In genomic region chr3:23612296-23612891, GRCh38 we compare ENCODE assay signal across 10 cellular contexts.
A peak's percentile ranks its signal among the peaks of the same experiment; 100 is the strongest.
DNase-seq lines count a peak whose midpoint lies in the region; ATAC-seq and TF ChIP-seq lines count a peak whose summit lies in the region.
"Had no signal": no experiment of that assay in that cellular context is flagged by ENCODE, and none has a peak within 500 bp of the region (broad histone marks: within the 10 kb centered on the region; RNA-seq: fewer than 3 reads in every experiment).

No MANE protein-coding gene starts in this region.

- intact Hi-C loops in IMR-90 (cut with micrococcal nuclease) = loop anchor here (5.0 kb wide), 1 partner anchor 430 kb away; no protein-coding TSS in a partner anchor

- peaks cover 3% of the 10 kb centered on the region for H3K9me3 Mint-ChIP-seq in type B pancreatic cell
- H3K9me3 Mint-ChIP-seq: central memory CD8-positive, alpha-beta T cell had no signal

- H3K4me3 ChIP-seq in IMR-90 (ENCODE audit: insufficient read depth, low read depth, low read length) = no peak overlapping the region
- H3K4me3 ChIP-seq in choroid plexus epithelial cell (ENCODE audit: low read depth, low read length) = no peak overlapping the region
- H3K4me3 ChIP-seq in mesenchymal stem cell (ENCODE audit: insufficient read depth in 1 of 2, low read depth in 1 of 2, low read length in 2 of 2) = peak overlapping the region in 1 of 2 experiments; percentile 39
- H3K4me3 ChIP-seq in MM.1S (ENCODE audit: low read length) = no peak overlapping the region

- peak overlapping the region; percentile 49; the same call in 2 of the 3 replicates for H2BK15ac ChIP-seq in IMR-90 (ENCODE audit: low read depth, low read length)
- no peak overlapping the region for H2BK15ac ChIP-seq in mesenchymal stem cell (ENCODE audit: low read depth, poor library complexity, severe bottlenecking)

- BruUV-seq in IMR-90 (replicated peaks; lab: Mats Ljungman, UMichigan) = no TSS peak

- H2AK9ac ChIP-seq in IMR-90 (replicated peaks; ENCODE audit: low read depth, low read length, poor library complexity) = peak overlapping the region; percentile 71

- H2AK5ac ChIP-seq in IMR-90 (ENCODE audit: low read depth, low read length) = peak overlapping the region; percentile 27; the same call in 1 of the 2 replicates
- no peak overlapping the region for H2AK5ac ChIP-seq in mesenchymal stem cell (ENCODE audit: low read length, severe bottlenecking)

- no peak for TF ChIP-seq CTCF in IMR-90 (conservative IDR thresholded peaks at IDR 0.05; ENCODE audit: low read depth, low read length)
- no peak for TF ChIP-seq CTCF in choroid plexus epithelial cell (conservative IDR thresholded peaks at IDR 0.05; ENCODE audit: low read depth, low read length)
- no peak for TF ChIP-seq CTCF in type B pancreatic cell (conservative IDR thresholded peaks at IDR 0.05)
- no peak for TF ChIP-seq CTCF in MM.1S (IDR thresholded peaks at IDR 0.05; ENCODE audit: low read length)

- H3K79me1 ChIP-seq in IMR-90 (ENCODE audit: low read depth in 1 of 2, low read length in 2 of 2) (no peaks in the 10 kb centered on the region), mesenchymal stem cell (replicated peaks; ENCODE audit: low read length, poor library complexity, severe bottlenecking) (no peaks in the 10 kb centered on the region)

- peaks cover 13% of the 10 kb centered on the region for H3K27me3 Mint-ChIP-seq in type B pancreatic cell

- peak overlapping the region; percentile 81 for H4K91ac ChIP-seq in IMR-90 (ENCODE audit: insufficient read depth, low read depth, low read length)
- H4K91ac ChIP-seq in mesenchymal stem cell (ENCODE audit: low read length) = no peak overlapping the region

- H3K18ac ChIP-seq in IMR-90 (ENCODE audit: low read depth, low read length) (peak overlapping the region; percentile 76; the same call in 1 of the 2 replicates), mesenchymal stem cell (ENCODE audit: low read depth in 1 of 2, low read length in 2 of 2) (no peak overlapping the region)

- no peaks in the 10 kb centered on the region for H3K9me2 ChIP-seq in MM.1S (replicated peaks; ENCODE audit: insufficient read depth, low read length)

- peak; percentile 73 for ATAC-seq in IMR-90 (ENCODE audit: low read depth)

- no peaks in the 10 kb centered on the region for H3F3A ChIP-seq in MM.1S (ENCODE audit: insufficient read depth, low read length)

- H3K9me1 ChIP-seq in IMR-90 (ENCODE audit: insufficient read depth, low read length) = no peaks in the 10 kb centered on the region

- POLR2A ChIA-PET in IMR-90 (lab: Charles Lee; ENCODE audit: unreplicated experiment) = interaction anchor here (0.5 to 1.0 kb wide), 5 partner anchors 11 to 384 kb away, joined by 3 to 8 read pairs (median 3); no protein-coding TSS in a partner anchor

- H3K56ac ChIP-seq in IMR-90 (ENCODE audit: extremely low read depth, insufficient read depth, low read length) = peak overlapping the region; percentile 70

- peak; percentile 89 for DNase-seq in IMR-90
- DNase-seq in choroid plexus epithelial cell (ENCODE audit: low read depth) = peak; percentile 63
- peak; percentile 13 for DNase-seq in mesenchymal stem cell
- DNase-seq in type B pancreatic cell (ENCODE audit: extremely low spot score, unreplicated experiment) = no peak
- DNase-seq in RPMI8226 = no peak
- DNase-seq in AG08396 (ENCODE audit: low spot score) = no peak
- DNase-seq in MM.1S = no peak
- no peak for DNase-seq in NCI-H2107 treated with DMSO at 0.1 percent for 48 hours (lab: John Stamatoyannopoulos, UW; ENCODE audit: unreplicated experiment)
- DNase-seq: activated CD4-positive, CD25-positive, alpha-beta regulatory T cell had no signal

- peak overlapping the region; percentile 49 to 81 for H4K8ac ChIP-seq in IMR-90 (ENCODE audit: low read depth in 2 of 2, low read length in 2 of 2)
- peak overlapping the region; percentile 56 for H4K8ac ChIP-seq in mesenchymal stem cell (ENCODE audit: low read length)

- H3K9ac ChIP-seq in IMR-90 (ENCODE audit: low read depth, low read length) (0 out of 2 replicates have a peak overlapping the region, but pooled peaks have one; percentile 20), mesenchymal stem cell (ENCODE audit: low read length) (peak overlapping the region; percentile 85), MM.1S (ENCODE audit: low read length) (no peak overlapping the region)

- peak overlapping the region; percentile 83 for H2BK20ac ChIP-seq in IMR-90 (ENCODE audit: low read depth, low read length)

- no peaks in the 10 kb centered on the region for H3K79me2 ChIP-seq in MM.1S (ENCODE audit: low read length)

- H2BK120ac ChIP-seq in IMR-90 (ENCODE audit: low read depth, low read length) (peak overlapping the region; percentile 57), mesenchymal stem cell (ENCODE audit: low read depth, low read length) (no peak overlapping the region)

- peaks cover 24% of the 10 kb centered on the region for H3K4me1 Mint-ChIP-seq in type B pancreatic cell (ENCODE audit: unreplicated experiment)

- H2BK5ac ChIP-seq in IMR-90 (ENCODE audit: low read depth, low read length, poor library complexity, severe bottlenecking) = peak overlapping the region; percentile 75
- no peak overlapping the region for H2BK5ac ChIP-seq in mesenchymal stem cell (ENCODE audit: low read depth, low read length, poor library complexity, severe bottlenecking)

- H3K4me1 ChIP-seq in IMR-90 (ENCODE audit: control insufficient read depth, insufficient read depth, low read length) (peaks cover 3% of the 10 kb centered on the region; the same call in 1 of the 2 replicates), mesenchymal stem cell (ENCODE audit: control insufficient read depth, insufficient read depth, low read depth, low read length) (peaks cover 5% of the 10 kb centered on the region), MM.1S (ENCODE audit: low read length) (no peaks in the 10 kb centered on the region)

- H3K27ac ChIP-seq in IMR-90 (ENCODE audit: insufficient read depth, low read length) (peak overlapping the region; percentile 58), mesenchymal stem cell (ENCODE audit: low read length, poor library complexity, severe bottlenecking) (no peak overlapping the region), MM.1S (ENCODE audit: low read length) (no peak overlapping the region)

- CTCF ChIA-PET in IMR-90 (lab: Yijun Ruan, JAX) = interaction anchor here (0.9 kb wide), 1 partner anchor 16 kb away, joined by 3 read pairs; no protein-coding TSS in a partner anchor

- H3K14ac ChIP-seq in IMR-90 (replicated peaks; ENCODE audit: low read depth, low read length) (peak overlapping the region; percentile 73), mesenchymal stem cell (ENCODE audit: low read length in 2 of 2) (no peak overlapping the region)

- H3K4ac ChIP-seq in IMR-90 (ENCODE audit: low read depth, low read length) (peak overlapping the region; percentile 85), mesenchymal stem cell (ENCODE audit: low read depth in 1 of 2, low read length in 2 of 2) (no peak overlapping the region)

- in situ Hi-C loops in IMR-90 (cut with MboI; ENCODE audit: low sequenced_read_pairs) = no loop called here

- dilution Hi-C loops in IMR-90 (cut with HindIII; ENCODE audit: low sequenced_read_pairs, unreplicated experiment) = no loop called here

- no peaks in the 10 kb centered on the region; the same call in 1 of the 2 replicates for H3K36me3 ChIP-seq in IMR-90 (ENCODE audit: control insufficient read depth, insufficient read depth, low read length)
- H3K36me3 ChIP-seq in mesenchymal stem cell (ENCODE audit: control insufficient read depth in 1 of 2, insufficient read depth in 2 of 2, low read depth in 1 of 2, low read length in 2 of 2) = no peaks in the 10 kb centered on the region
- no peaks in the 10 kb centered on the region for H3K36me3 ChIP-seq in MM.1S (replicated peaks; ENCODE audit: insufficient read depth, low read length)

- H3K36me3 Mint-ChIP-seq in type B pancreatic cell = no peaks in the 10 kb centered on the region

- no peaks in the 10 kb centered on the region for H4K20me1 ChIP-seq in IMR-90 (ENCODE audit: insufficient read depth, low read length)
- H4K20me1 ChIP-seq in MM.1S (ENCODE audit: insufficient read depth, low read length) = no peaks in the 10 kb centered on the region

- TF ChIP-seq RAD21 in IMR-90 (IDR thresholded peaks at IDR 0.05; ENCODE audit: low read length) = no peak

- H2BK12ac ChIP-seq in mesenchymal stem cell (ENCODE audit: low read length in 2 of 2) = no peak overlapping the region

- no peak for TF ChIP-seq POLR2A in IMR-90 (IDR thresholded peaks at IDR 0.05; ENCODE audit: low read depth, low read length)

- peak overlapping the region; percentile 28 for H3K4me3 Mint-ChIP-seq in type B pancreatic cell
- H3K4me3 Mint-ChIP-seq: central memory CD8-positive, alpha-beta T cell had no signal

- H3K27me3 ChIP-seq in IMR-90 (ENCODE audit: control insufficient read depth, insufficient read depth, low read length) (no peaks in the 10 kb centered on the region), mesenchymal stem cell (ENCODE audit: control insufficient read depth in 1 of 2, insufficient read depth in 1 of 2, low read length in 2 of 2) (no peaks in the 10 kb centered on the region), MM.1S (replicated peaks; ENCODE audit: insufficient read depth, low read length) (no peaks in the 10 kb centered on the region)

- no peak overlapping the region for H3K27ac Mint-ChIP-seq in type B pancreatic cell

- no peaks in the 10 kb centered on the region for H3K9me3 ChIP-seq in IMR-90 (ENCODE audit: control insufficient read depth, insufficient read depth, low read length)
- no peaks in the 10 kb centered on the region for H3K9me3 ChIP-seq in mesenchymal stem cell (ENCODE audit: control insufficient read depth, low read length)
- H3K9me3 ChIP-seq in MM.1S (replicated peaks; ENCODE audit: insufficient read depth, low read length) = no peaks in the 10 kb centered on the region

- H3K23ac ChIP-seq in IMR-90 (ENCODE audit: low read depth, low read length) (peak overlapping the region; percentile 79), mesenchymal stem cell (ENCODE audit: low read length in 2 of 2) (no peak overlapping the region)

- H2AFZ ChIP-seq in IMR-90 (replicated peaks; ENCODE audit: low read length, poor library complexity) (peak overlapping the region; percentile 33), mesenchymal stem cell (ENCODE audit: low read depth, low read length) (no peak overlapping the region), MM.1S (ENCODE audit: low read length) (no peak overlapping the region)

- peak overlapping the region; percentile 35; the same call in 1 of the 2 replicates for H4K5ac ChIP-seq in IMR-90 (ENCODE audit: low read depth, low read length)

- WGBS in IMR-90 (ENCODE audit: extremely low coverage in 2 of 2, insufficient read length in 1 of 2), 2 experiments = 4% methylated on average over 4 of the region's 15 CpGs; no CpG with 5 or more reads in 1 of the 2 experiments
- 44% methylated on average over 9 of the region's 15 CpGs for WGBS in mesenchymal stem cell

- peak overlapping the region; percentile 42 for H3K4me2 ChIP-seq in IMR-90 (ENCODE audit: low read depth, low read length)
- H3K4me2 ChIP-seq in mesenchymal stem cell (ENCODE audit: low read length, poor library complexity, severe bottlenecking) = no peak overlapping the region
- no peak overlapping the region for H3K4me2 ChIP-seq in MM.1S (ENCODE audit: low read depth, low read length)

TF ChIP-seq in IMR-90, 13 proteins besides CTCF, POLR2A, EP300 and RAD21 (continues in another document):
- no peak for TF ChIP-seq RCOR1 (IDR thresholded peaks at IDR 0.05; ENCODE audit: insufficient replicate concordance, low read length)
- TF ChIP-seq BHLHE40 (IDR thresholded peaks at IDR 0.05; ENCODE audit: low read depth, low read length) = no peak
- no peak for TF ChIP-seq NFE2L2 (IDR thresholded peaks at IDR 0.05; ENCODE audit: low read depth, low read length)

Comparison
In these comparisons a context has a peak if more than half of its experiments do, and no peak if none do; other contexts are left out.
1. DNase-seq: peak in IMR-90 (single experiment), choroid plexus epithelial cell (single experiment) and mesenchymal stem cell (single experiment); none in type B pancreatic cell (single experiment), RPMI8226 (single experiment), AG08396 (single experiment), MM.1S (single experiment) and NCI-H2107 treated with DMSO at 0.1 percent for 48 hours (single experiment).